1 cellular context compared by ENCODE assay signal in the genomic region with DNA sequence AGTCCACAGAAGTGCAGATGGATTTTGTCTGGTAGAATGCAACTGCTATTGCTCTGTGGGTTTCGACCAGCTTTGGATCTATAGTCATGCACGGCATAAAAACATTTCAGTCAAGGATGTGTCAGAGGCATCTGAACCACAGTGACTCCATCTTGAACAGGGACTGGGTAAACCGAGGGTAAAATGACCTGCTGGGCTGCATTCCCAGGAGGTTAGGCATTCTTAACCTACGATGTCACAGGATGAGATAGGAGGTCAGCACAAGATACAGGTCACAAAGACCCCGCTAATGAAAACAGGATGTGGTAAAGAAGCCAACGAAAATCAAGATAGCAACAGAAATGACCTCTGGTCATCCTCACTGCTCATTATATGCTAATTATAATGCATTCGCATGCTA.
TF ChIP-seq lines count a peak whose summit lies in the region.

No MANE protein-coding gene starts in this region.

TF ChIP-seq in K562, 482 proteins besides CTCF, POLR2A, EP300 and RAD21 (continued from another document and continues in another):
- peak; percentile 64 for TF ChIP-seq TAF7 (tag; IDR thresholded peaks at IDR 0.05)
- no peak for TF ChIP-seq KLF13 (tag; IDR thresholded peaks at IDR 0.05; ENCODE audit: borderline replicate concordance, low read depth)
- no peak for TF ChIP-seq TSC22D4 (tag; IDR thresholded peaks at IDR 0.05)
- TF ChIP-seq ZNF695 (CRISPR knock-in tag; IDR thresholded peaks at IDR 0.05) = peak; percentile 89; the same call in 1 of the 2 replicates
- TF ChIP-seq, protein P1, sequence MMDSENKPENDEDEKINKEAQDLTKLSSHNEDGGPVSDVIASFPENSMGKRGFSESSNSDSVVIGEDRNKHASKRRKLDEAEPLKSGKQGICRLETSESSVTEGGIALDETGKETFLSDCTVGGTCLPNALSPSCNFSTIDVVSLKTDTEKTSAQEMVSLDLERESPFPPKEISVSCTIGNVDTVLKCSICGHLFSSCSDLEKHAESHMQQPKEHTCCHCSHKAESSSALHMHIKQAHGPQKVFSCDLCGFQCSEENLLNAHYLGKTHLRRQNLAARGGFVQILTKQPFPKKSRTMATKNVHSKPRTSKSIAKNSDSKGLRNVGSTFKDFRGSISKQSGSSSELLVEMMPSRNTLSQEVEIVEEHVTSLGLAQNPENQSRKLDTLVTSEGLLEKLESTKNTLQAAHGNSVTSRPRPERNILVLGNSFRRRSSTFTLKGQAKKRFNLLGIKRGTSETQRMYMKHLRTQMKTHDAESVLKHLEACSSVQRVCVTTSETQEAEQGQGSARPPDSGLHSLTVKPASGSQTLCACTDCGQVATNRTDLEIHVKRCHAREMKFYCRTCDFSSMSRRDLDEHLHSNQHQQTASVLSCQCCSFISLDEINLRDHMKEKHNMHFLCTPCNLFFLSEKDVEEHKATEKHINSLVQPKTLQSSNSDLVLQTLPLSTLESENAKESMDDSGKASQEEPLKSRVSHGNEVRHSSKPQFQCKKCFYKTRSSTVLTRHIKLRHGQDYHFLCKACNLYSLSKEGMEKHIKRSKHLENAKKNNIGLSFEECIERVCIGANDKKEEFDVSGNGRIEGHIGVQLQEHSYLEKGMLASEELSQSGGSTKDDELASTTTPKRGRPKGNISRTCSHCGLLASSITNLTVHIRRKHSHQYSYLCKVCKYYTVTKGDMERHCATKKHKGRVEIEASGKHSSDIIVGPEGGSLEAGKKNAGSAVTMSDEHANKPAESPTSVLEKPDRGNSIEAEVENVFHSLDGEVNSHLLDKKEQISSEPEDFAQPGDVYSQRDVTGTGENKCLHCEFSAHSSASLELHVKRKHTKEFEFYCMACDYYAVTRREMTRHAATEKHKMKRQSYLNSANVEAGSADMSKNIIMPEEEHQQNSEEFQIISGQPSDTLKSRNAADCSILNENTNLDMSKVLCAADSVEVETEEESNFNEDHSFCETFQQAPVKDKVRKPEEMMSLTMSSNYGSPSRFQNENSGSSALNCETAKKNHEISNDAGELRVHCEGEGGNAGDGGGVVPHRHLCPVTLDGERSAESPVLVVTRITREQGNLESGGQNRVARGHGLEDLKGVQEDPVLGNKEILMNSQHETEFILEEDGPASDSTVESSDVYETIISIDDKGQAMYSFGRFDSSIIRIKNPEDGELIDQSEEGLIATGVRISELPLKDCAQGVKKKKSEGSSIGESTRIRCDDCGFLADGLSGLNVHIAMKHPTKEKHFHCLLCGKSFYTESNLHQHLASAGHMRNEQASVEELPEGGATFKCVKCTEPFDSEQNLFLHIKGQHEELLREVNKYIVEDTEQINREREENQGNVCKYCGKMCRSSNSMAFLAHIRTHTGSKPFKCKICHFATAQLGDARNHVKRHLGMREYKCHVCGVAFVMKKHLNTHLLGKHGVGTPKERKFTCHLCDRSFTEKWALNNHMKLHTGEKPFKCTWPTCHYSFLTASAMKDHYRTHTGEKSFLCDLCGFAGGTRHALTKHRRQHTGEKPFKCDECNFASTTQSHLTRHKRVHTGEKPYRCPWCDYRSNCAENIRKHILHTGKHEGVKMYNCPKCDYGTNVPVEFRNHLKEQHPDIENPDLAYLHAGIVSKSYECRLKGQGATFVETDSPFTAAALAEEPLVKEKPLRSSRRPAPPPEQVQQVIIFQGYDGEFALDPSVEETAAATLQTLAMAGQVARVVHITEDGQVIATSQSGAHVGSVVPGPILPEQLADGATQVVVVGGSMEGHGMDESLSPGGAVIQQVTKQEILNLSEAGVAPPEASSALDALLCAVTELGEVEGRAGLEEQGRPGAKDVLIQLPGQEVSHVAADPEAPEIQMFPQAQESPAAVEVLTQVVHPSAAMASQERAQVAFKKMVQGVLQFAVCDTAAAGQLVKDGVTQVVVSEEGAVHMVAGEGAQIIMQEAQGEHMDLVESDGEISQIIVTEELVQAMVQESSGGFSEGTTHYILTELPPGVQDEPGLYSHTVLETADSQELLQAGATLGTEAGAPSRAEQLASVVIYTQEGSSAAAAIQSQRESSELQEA (IDR thresholded peaks at IDR 0.05; ENCODE audit: low read depth) = no peak
- TF ChIP-seq GABPB2 (CRISPR knock-in tag; conservative IDR thresholded peaks at IDR 0.05) = 0 out of 2 replicates have a peak, but pooled peaks have one; percentile 43
- TF ChIP-seq ZNF165 (CRISPR knock-in tag; IDR thresholded peaks at IDR 0.05; ENCODE audit: borderline replicate concordance) = peak; percentile 99
- TF ChIP-seq, protein P2, sequence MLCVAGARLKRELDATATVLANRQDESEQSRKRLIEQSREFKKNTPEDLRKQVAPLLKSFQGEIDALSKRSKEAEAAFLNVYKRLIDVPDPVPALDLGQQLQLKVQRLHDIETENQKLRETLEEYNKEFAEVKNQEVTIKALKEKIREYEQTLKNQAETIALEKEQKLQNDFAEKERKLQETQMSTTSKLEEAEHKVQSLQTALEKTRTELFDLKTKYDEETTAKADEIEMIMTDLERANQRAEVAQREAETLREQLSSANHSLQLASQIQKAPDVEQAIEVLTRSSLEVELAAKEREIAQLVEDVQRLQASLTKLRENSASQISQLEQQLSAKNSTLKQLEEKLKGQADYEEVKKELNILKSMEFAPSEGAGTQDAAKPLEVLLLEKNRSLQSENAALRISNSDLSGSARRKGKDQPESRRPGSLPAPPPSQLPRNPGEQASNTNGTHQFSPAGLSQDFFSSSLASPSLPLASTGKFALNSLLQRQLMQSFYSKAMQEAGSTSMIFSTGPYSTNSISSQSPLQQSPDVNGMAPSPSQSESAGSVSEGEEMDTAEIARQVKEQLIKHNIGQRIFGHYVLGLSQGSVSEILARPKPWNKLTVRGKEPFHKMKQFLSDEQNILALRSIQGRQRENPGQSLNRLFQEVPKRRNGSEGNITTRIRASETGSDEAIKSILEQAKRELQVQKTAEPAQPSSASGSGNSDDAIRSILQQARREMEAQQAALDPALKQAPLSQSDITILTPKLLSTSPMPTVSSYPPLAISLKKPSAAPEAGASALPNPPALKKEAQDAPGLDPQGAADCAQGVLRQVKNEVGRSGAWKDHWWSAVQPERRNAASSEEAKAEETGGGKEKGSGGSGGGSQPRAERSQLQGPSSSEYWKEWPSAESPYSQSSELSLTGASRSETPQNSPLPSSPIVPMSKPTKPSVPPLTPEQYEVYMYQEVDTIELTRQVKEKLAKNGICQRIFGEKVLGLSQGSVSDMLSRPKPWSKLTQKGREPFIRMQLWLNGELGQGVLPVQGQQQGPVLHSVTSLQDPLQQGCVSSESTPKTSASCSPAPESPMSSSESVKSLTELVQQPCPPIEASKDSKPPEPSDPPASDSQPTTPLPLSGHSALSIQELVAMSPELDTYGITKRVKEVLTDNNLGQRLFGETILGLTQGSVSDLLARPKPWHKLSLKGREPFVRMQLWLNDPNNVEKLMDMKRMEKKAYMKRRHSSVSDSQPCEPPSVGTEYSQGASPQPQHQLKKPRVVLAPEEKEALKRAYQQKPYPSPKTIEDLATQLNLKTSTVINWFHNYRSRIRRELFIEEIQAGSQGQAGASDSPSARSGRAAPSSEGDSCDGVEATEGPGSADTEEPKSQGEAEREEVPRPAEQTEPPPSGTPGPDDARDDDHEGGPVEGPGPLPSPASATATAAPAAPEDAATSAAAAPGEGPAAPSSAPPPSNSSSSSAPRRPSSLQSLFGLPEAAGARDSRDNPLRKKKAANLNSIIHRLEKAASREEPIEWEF (CRISPR knock-in tag; IDR thresholded peaks at IDR 0.05) = no peak
- no peak for TF ChIP-seq FOXK2 (conservative IDR thresholded peaks at IDR 0.05 in 1 of 2, IDR thresholded peaks at IDR 0.05 in 1 of 2; ENCODE audit: low read depth in 2 of 2)
- peak; percentile 94 for TF ChIP-seq ZNF354B (CRISPR knock-in tag; IDR thresholded peaks at IDR 0.05)
- TF ChIP-seq ATF1 (CRISPR knock-in tag; IDR thresholded peaks at IDR 0.05) = no peak
- TF ChIP-seq ATF1 (tag; IDR thresholded peaks at IDR 0.05) = no peak
- TF ChIP-seq NFIC (IDR thresholded peaks at IDR 0.05) = no peak
- TF ChIP-seq, protein P3, sequence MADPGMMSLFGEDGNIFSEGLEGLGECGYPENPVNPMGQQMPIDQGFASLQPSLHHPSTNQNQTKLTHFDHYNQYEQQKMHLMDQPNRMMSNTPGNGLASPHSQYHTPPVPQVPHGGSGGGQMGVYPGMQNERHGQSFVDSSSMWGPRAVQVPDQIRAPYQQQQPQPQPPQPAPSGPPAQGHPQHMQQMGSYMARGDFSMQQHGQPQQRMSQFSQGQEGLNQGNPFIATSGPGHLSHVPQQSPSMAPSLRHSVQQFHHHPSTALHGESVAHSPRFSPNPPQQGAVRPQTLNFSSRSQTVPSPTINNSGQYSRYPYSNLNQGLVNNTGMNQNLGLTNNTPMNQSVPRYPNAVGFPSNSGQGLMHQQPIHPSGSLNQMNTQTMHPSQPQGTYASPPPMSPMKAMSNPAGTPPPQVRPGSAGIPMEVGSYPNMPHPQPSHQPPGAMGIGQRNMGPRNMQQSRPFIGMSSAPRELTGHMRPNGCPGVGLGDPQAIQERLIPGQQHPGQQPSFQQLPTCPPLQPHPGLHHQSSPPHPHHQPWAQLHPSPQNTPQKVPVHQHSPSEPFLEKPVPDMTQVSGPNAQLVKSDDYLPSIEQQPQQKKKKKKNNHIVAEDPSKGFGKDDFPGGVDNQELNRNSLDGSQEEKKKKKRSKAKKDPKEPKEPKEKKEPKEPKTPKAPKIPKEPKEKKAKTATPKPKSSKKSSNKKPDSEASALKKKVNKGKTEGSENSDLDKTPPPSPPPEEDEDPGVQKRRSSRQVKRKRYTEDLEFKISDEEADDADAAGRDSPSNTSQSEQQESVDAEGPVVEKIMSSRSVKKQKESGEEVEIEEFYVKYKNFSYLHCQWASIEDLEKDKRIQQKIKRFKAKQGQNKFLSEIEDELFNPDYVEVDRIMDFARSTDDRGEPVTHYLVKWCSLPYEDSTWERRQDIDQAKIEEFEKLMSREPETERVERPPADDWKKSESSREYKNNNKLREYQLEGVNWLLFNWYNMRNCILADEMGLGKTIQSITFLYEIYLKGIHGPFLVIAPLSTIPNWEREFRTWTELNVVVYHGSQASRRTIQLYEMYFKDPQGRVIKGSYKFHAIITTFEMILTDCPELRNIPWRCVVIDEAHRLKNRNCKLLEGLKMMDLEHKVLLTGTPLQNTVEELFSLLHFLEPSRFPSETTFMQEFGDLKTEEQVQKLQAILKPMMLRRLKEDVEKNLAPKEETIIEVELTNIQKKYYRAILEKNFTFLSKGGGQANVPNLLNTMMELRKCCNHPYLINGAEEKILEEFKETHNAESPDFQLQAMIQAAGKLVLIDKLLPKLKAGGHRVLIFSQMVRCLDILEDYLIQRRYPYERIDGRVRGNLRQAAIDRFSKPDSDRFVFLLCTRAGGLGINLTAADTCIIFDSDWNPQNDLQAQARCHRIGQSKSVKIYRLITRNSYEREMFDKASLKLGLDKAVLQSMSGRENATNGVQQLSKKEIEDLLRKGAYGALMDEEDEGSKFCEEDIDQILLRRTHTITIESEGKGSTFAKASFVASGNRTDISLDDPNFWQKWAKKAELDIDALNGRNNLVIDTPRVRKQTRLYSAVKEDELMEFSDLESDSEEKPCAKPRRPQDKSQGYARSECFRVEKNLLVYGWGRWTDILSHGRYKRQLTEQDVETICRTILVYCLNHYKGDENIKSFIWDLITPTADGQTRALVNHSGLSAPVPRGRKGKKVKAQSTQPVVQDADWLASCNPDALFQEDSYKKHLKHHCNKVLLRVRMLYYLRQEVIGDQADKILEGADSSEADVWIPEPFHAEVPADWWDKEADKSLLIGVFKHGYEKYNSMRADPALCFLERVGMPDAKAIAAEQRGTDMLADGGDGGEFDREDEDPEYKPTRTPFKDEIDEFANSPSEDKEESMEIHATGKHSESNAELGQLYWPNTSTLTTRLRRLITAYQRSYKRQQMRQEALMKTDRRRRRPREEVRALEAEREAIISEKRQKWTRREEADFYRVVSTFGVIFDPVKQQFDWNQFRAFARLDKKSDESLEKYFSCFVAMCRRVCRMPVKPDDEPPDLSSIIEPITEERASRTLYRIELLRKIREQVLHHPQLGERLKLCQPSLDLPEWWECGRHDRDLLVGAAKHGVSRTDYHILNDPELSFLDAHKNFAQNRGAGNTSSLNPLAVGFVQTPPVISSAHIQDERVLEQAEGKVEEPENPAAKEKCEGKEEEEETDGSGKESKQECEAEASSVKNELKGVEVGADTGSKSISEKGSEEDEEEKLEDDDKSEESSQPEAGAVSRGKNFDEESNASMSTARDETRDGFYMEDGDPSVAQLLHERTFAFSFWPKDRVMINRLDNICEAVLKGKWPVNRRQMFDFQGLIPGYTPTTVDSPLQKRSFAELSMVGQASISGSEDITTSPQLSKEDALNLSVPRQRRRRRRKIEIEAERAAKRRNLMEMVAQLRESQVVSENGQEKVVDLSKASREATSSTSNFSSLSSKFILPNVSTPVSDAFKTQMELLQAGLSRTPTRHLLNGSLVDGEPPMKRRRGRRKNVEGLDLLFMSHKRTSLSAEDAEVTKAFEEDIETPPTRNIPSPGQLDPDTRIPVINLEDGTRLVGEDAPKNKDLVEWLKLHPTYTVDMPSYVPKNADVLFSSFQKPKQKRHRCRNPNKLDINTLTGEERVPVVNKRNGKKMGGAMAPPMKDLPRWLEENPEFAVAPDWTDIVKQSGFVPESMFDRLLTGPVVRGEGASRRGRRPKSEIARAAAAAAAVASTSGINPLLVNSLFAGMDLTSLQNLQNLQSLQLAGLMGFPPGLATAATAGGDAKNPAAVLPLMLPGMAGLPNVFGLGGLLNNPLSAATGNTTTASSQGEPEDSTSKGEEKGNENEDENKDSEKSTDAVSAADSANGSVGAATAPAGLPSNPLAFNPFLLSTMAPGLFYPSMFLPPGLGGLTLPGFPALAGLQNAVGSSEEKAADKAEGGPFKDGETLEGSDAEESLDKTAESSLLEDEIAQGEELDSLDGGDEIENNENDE (IDR thresholded peaks at IDR 0.05; ENCODE audit: low read depth, low read length) = no peak
- no peak for TF ChIP-seq PURB (CRISPR knock-in tag; IDR thresholded peaks at IDR 0.05; ENCODE audit: low read depth)
- TF ChIP-seq, protein P4, sequence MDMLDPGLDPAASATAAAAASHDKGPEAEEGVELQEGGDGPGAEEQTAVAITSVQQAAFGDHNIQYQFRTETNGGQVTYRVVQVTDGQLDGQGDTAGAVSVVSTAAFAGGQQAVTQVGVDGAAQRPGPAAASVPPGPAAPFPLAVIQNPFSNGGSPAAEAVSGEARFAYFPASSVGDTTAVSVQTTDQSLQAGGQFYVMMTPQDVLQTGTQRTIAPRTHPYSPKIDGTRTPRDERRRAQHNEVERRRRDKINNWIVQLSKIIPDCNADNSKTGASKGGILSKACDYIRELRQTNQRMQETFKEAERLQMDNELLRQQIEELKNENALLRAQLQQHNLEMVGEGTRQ (CRISPR knock-in tag; IDR thresholded peaks at IDR 0.05) = no peak
- TF ChIP-seq ZNF75A (CRISPR knock-in tag; IDR thresholded peaks at IDR 0.05) = peak; percentile 80; the same call in 1 of the 2 replicates
- TF ChIP-seq ELF1 (tag; IDR thresholded peaks at IDR 0.05) = no peak
- TF ChIP-seq NR4A1 (CRISPR knock-in tag; IDR thresholded peaks at IDR 0.05) = peak; percentile 91; the same call in 1 of the 2 replicates
- peak; percentile 70; the same call in 1 of the 2 replicates for TF ChIP-seq NR4A1 (tag; IDR thresholded peaks at IDR 0.05)
- peak; percentile 90 for TF ChIP-seq HDAC8 (tag; IDR thresholded peaks at IDR 0.05)
- TF ChIP-seq SMARCB1 (IDR thresholded peaks at IDR 0.05; ENCODE audit: insufficient read length, low read depth) = no peak
- TF ChIP-seq, protein P5, sequence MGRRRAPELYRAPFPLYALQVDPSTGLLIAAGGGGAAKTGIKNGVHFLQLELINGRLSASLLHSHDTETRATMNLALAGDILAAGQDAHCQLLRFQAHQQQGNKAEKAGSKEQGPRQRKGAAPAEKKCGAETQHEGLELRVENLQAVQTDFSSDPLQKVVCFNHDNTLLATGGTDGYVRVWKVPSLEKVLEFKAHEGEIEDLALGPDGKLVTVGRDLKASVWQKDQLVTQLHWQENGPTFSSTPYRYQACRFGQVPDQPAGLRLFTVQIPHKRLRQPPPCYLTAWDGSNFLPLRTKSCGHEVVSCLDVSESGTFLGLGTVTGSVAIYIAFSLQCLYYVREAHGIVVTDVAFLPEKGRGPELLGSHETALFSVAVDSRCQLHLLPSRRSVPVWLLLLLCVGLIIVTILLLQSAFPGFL (CRISPR knock-in tag; IDR thresholded peaks at IDR 0.05) = no peak
- 0 out of 2 replicates have a peak, but pooled peaks have one; percentile 25 for TF ChIP-seq RFX7 (CRISPR knock-in tag; IDR thresholded peaks at IDR 0.05)
- TF ChIP-seq GABPA (tag; conservative IDR thresholded peaks at IDR 0.05; ENCODE audit: low read depth) = peak; percentile 78
- TF ChIP-seq SP2 (IDR thresholded peaks at IDR 0.05; ENCODE audit: extremely low read depth, low read depth, low read length, poor library complexity, severe bottlenecking) = no peak
- no peak for TF ChIP-seq EP400 (IDR thresholded peaks at IDR 0.05)
